13 cellular contexts compared by ENCODE assay signal in genomic region chr4:76458829-76459228, GRCh38. TPM values are rescaled to one million over a fixed set of nuclear protein-coding genes. Genes with fewer than 3 reads are reported as not detected.
A peak's percentile ranks its signal among the peaks of the same experiment; 100 is the strongest.
DNase-seq lines count a peak whose midpoint lies in the region; ATAC-seq and TF ChIP-seq lines count a peak whose summit lies in the region.
"Had no signal": no experiment of that assay in that cellular context is flagged by ENCODE, and none has a peak within 500 bp of the region (broad histone marks: within the 10 kb centered on the region; RNA-seq: fewer than 3 reads in every experiment).

No MANE protein-coding gene starts in this region.

- CTCF ChIA-PET in T-cell (lab: Charles Lee): no interaction called here

- POLR2A ChIA-PET in T-cell (lab: Charles Lee): no interaction called here

- ATAC-seq in SK-N-SH treated with all-trans-retinoic acid at 6 μM for 48 hours (peak; percentile 48), right cardiac atrium (no peak), T-cell (replicated peaks in 1 of 4) (no peak), HG02885 (IDR thresholded peaks at IDR 0.05; ENCODE audit: poor library complexity, unreplicated experiment) (no peak)

- H3K27me3 ChIP-seq in GM23248 (replicated peaks; ENCODE audit: insufficient read depth) (no peaks in the 10 kb centered on the region), right cardiac atrium (ENCODE audit: control insufficient read depth, insufficient read depth) (no peaks in the 10 kb centered on the region), spleen (replicated peaks in 1 of 7) (no peaks in the 10 kb centered on the region)

- H3K4me1 ChIP-seq in GM23248 (ENCODE audit: insufficient read depth): peaks cover 7% of the 10 kb centered on the region; the same call in 1 of the 2 replicates
- H3K4me1 ChIP-seq in right cardiac atrium (ENCODE audit: control insufficient read depth, insufficient read depth, low read length): no peaks in the 10 kb centered on the region
- H3K4me1 ChIP-seq in spleen: no peaks in the 10 kb centered on the region

- peaks cover 7% of the 10 kb centered on the region for H3K9me3 Mint-ChIP-seq in progenitor cell of endocrine pancreas (ENCODE audit: low read depth)
- peaks cover 7 to 8% (median 8%) of the 10 kb centered on the region in 3 donors for H3K9me3 Mint-ChIP-seq in T-cell

- peaks cover 2% of the 10 kb centered on the region for H3K36me3 Mint-ChIP-seq in progenitor cell of endocrine pancreas (ENCODE audit: insufficient read depth)
- no peaks in the 10 kb centered on the region for H3K36me3 Mint-ChIP-seq in T-cell
- H3K36me3 Mint-ChIP-seq: CD4-positive, alpha-beta memory T cell had no signal

- no peaks in the 10 kb centered on the region for H4K20me1 ChIP-seq in GM23248 (ENCODE audit: insufficient read depth)

- H2AFZ ChIP-seq in GM23248: 0 out of 2 replicates have a peak overlapping the region, but pooled peaks have one; percentile 36

- H3F3A ChIP-seq in GM23248 (ENCODE audit: insufficient read depth): no peaks in the 10 kb centered on the region

- H3K4me3 Mint-ChIP-seq in progenitor cell of endocrine pancreas (ENCODE audit: low read depth): no peak overlapping the region
- H3K4me3 Mint-ChIP-seq in T-cell: no peak overlapping the region
- H3K4me3 Mint-ChIP-seq: CD4-positive, alpha-beta memory T cell; T-helper 1 cell treated with Interleukin-12 subunit alpha and Interleukin-12 subunit beta and Interleukin-4 antibody, amounts not matched to agents 30 μg/mL and 1 μg/mL, for 36 hours had no signal

- H3K79me2 ChIP-seq in GM23248 (ENCODE audit: insufficient read depth): no peaks in the 10 kb centered on the region

- H3K4me2 ChIP-seq in GM23248 (ENCODE audit: unreplicated experiment): no peak overlapping the region

- TF ChIP-seq POLR2A in spleen (IDR thresholded peaks at IDR 0.05): no peak

- no peaks in the 10 kb centered on the region for H3K9me2 ChIP-seq in GM23248 (ENCODE audit: insufficient read depth)

- intact Hi-C loops in right cardiac atrium (cut with DNase I): no loop called here
- intact Hi-C loops in spleen (cut with DNase I; ENCODE audit: low total_unique reads): no loop called here

- WGBS in GM23248 (ENCODE audit: low coverage in 1 of 2, low lambda C conversion rate in 2 of 2, missing lambda C conversion rate in 2 of 2), 2 experiments: 69 to 74% methylated on average over 3 of the region's 3 CpGs
- WGBS in right cardiac atrium: 55% methylated on average over 3 of the region's 3 CpGs
- 73 to 83% (median 76%) methylated on average over 3 of the region's 3 CpGs for WGBS in spleen, 5 donors

- no peaks in the 10 kb centered on the region for H3K36me3 ChIP-seq in GM23248 (ENCODE audit: low read depth)
- H3K36me3 ChIP-seq in spleen: no peaks in the 10 kb centered on the region

- H3K27ac Mint-ChIP-seq in progenitor cell of endocrine pancreas (peak overlapping the region; percentile 97), T-cell (no peak overlapping the region)
- H3K27ac Mint-ChIP-seq: CD4-positive, alpha-beta memory T cell; T-helper 1 cell treated with Interleukin-12 subunit alpha and Interleukin-12 subunit beta and Interleukin-4 antibody, amounts not matched to agents 30 μg/mL and 1 μg/mL, for 36 hours had no signal

- H3K27me3 Mint-ChIP-seq in progenitor cell of endocrine pancreas (no peaks in the 10 kb centered on the region), T-cell (peaks cover 17 to 20% of the 10 kb centered on the region in 2 donors)

- in situ Hi-C loops in GM23248 (cut with MboI): no loop called here

- no peak for TF ChIP-seq CTCF in progenitor cell of endocrine pancreas (IDR thresholded peaks at IDR 0.05; ENCODE audit: unreplicated experiment)
- TF ChIP-seq CTCF in spleen (IDR thresholded peaks at IDR 0.05 in 8 of 11, conservative IDR thresholded peaks at IDR 0.05 in 3 of 11): no peak

- H3K4me1 Mint-ChIP-seq in progenitor cell of endocrine pancreas (ENCODE audit: low read depth) (peaks cover 15% of the 10 kb centered on the region), T-cell (no peaks in the 10 kb centered on the region)
- H3K4me1 Mint-ChIP-seq: CD4-positive, alpha-beta memory T cell had no signal

- H3K9ac ChIP-seq in GM23248: no peak overlapping the region

- no peak for DNase-seq in GM23248
- peak in 2 of 3 donors; percentile 46 to 66 for DNase-seq in right cardiac atrium
- no peak for DNase-seq in progenitor cell of endocrine pancreas (ENCODE audit: low spot score, unreplicated experiment)
- no peak for DNase-seq in medulla oblongata (ENCODE audit: extremely low spot score)
- DNase-seq in T-cell: no peak
- no peak for DNase-seq in spleen
- DNase-seq: activated CD8-positive, alpha-beta memory T cell treated with anti-CD3 and anti-CD28 coated beads for 24 hours; CD4-positive, alpha-beta memory T cell; effector memory CD4-positive, alpha-beta T cell; NCI-H1092 treated with DMSO at 0.1 percent for 48 hours had no signal

- H3K27ac ChIP-seq in GM23248 (no peak overlapping the region), right cardiac atrium (ENCODE audit: low read length) (no peak overlapping the region), spleen (no peak overlapping the region)

- H3K9me3 ChIP-seq in GM23248 (ENCODE audit: low read depth): no peaks in the 10 kb centered on the region
- no peaks in the 10 kb centered on the region for H3K9me3 ChIP-seq in right cardiac atrium (ENCODE audit: control insufficient read depth, low read length)
- peaks cover 0 to 16% (median 12%) of the 10 kb centered on the region in 8 donors for H3K9me3 ChIP-seq in spleen

- no peak overlapping the region for H3K4me3 ChIP-seq in GM23248
- no peak overlapping the region for H3K4me3 ChIP-seq in right cardiac atrium (ENCODE audit: low read length)
- no peak overlapping the region for H3K4me3 ChIP-seq in spleen

TF ChIP-seq in SK-N-SH treated with all-trans-retinoic acid at 6 μM for 48 hours, 23 proteins besides CTCF, POLR2A, EP300 and RAD21 (continues in another document):
- TF ChIP-seq, protein P1, sequence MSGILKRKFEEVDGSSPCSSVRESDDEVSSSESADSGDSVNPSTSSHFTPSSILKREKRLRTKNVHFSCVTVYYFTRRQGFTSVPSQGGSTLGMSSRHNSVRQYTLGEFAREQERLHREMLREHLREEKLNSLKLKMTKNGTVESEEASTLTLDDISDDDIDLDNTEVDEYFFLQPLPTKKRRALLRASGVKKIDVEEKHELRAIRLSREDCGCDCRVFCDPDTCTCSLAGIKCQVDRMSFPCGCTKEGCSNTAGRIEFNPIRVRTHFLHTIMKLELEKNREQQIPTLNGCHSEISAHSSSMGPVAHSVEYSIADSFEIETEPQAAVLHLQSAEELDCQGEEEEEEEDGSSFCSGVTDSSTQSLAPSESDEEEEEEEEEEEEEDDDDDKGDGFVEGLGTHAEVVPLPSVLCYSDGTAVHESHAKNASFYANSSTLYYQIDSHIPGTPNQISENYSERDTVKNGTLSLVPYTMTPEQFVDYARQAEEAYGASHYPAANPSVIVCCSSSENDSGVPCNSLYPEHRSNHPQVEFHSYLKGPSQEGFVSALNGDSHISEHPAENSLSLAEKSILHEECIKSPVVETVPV (CRISPR knock-in tag; IDR thresholded peaks at IDR 0.05): no peak
- no peak for TF ChIP-seq ARNTL (CRISPR knock-in tag; IDR thresholded peaks at IDR 0.05; ENCODE audit: borderline replicate concordance, low read depth)
- no peak for TF ChIP-seq ZNF565 (CRISPR knock-in tag; conservative IDR thresholded peaks at IDR 0.05; ENCODE audit: low read depth)
- no peak for TF ChIP-seq CSDC2 (CRISPR knock-in tag; IDR thresholded peaks at IDR 0.05)
- TF ChIP-seq RARB (CRISPR knock-in tag; IDR thresholded peaks at IDR 0.05): no peak
- TF ChIP-seq TOX (CRISPR knock-in tag; IDR thresholded peaks at IDR 0.05; ENCODE audit: borderline replicate concordance): no peak
- TF ChIP-seq ZNF70 (CRISPR knock-in tag; IDR thresholded peaks at IDR 0.05): no peak
- no peak for TF ChIP-seq ZFP3 (CRISPR knock-in tag; IDR thresholded peaks at IDR 0.05)
- TF ChIP-seq, protein P2, sequence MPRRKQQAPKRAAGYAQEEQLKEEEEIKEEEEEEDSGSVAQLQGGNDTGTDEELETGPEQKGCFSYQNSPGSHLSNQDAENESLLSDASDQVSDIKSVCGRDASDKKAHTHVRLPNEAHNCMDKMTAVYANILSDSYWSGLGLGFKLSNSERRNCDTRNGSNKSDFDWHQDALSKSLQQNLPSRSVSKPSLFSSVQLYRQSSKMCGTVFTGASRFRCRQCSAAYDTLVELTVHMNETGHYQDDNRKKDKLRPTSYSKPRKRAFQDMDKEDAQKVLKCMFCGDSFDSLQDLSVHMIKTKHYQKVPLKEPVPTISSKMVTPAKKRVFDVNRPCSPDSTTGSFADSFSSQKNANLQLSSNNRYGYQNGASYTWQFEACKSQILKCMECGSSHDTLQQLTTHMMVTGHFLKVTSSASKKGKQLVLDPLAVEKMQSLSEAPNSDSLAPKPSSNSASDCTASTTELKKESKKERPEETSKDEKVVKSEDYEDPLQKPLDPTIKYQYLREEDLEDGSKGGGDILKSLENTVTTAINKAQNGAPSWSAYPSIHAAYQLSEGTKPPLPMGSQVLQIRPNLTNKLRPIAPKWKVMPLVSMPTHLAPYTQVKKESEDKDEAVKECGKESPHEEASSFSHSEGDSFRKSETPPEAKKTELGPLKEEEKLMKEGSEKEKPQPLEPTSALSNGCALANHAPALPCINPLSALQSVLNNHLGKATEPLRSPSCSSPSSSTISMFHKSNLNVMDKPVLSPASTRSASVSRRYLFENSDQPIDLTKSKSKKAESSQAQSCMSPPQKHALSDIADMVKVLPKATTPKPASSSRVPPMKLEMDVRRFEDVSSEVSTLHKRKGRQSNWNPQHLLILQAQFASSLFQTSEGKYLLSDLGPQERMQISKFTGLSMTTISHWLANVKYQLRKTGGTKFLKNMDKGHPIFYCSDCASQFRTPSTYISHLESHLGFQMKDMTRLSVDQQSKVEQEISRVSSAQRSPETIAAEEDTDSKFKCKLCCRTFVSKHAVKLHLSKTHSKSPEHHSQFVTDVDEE (CRISPR knock-in tag; IDR thresholded peaks at IDR 0.05): no peak
- no peak for TF ChIP-seq PPARA (CRISPR knock-in tag; IDR thresholded peaks at IDR 0.05; ENCODE audit: borderline replicate concordance)

RNA-seq across cellular contexts. Expression of gene SHROOM3, which starts 23.8 kb away (rescaled TPM):
- total RNA-seq in GM23248 (2014; rRNA removed; shearing (Covaris generic)): 44.6 and 50.7 TPM in 2 replicates
- polyA plus RNA-seq in GM23248 (2016; fragmentation: Nextera tagmentation; extraction: Ambion mirVana) (8.7 and 9.7 TPM in 2 replicates), right cardiac atrium (4.6 TPM), spleen (1 to 10 TPM in 1 of 3 donors, under 1 TPM in 2; 0.37 to 1.2 (median 0.44) TPM)
- total RNA-seq in right cardiac atrium (10 to 100 TPM; 10.8 to 11.8 (median 11.1) TPM), progenitor cell of endocrine pancreas (54.9 and 60.0 TPM in 2 replicates), T-cell (1 to 10 TPM in 1 of 5 donors, under 1 TPM in 2, not detected in 2; 0.22 to 1.1 (median 0.33) TPM), spleen (10 to 100 TPM in 4 of 7 donors, 1 to 10 TPM in 3; 6.9 to 23.9 (median 11.8) TPM)
- total RNA-seq: CD4-positive, alpha-beta memory T cell had no signal
- polyA plus RNA-seq: CD4-positive, alpha-beta memory T cell had no signal

RNA-seq across cellular contexts. Expression of gene CCDC158, which starts 37.9 kb away (rescaled TPM):
- not detected in 2 replicates for total RNA-seq in GM23248 (2014; rRNA removed; shearing (Covaris generic))
- polyA plus RNA-seq in GM23248 (2016; fragmentation: Nextera tagmentation; extraction: Ambion mirVana) (0.14 and 0.48 TPM in 2 replicates), right cardiac atrium (0.07 TPM), spleen (under 1 TPM in 1 of 3 donors, not detected in 2; 0.02 TPM)
- total RNA-seq in right cardiac atrium (1 to 10 TPM in 3 of 4 donors, under 1 TPM in 1; 0.92 to 2.0 (median 1.6) TPM), progenitor cell of endocrine pancreas (not detected in 2 replicates), T-cell (not detected), spleen (under 1 TPM in 5 of 7 donors, not detected in 2; 0.10 to 0.24 (median 0.20) TPM)
- total RNA-seq: CD4-positive, alpha-beta memory T cell had no signal
- polyA plus RNA-seq: CD4-positive, alpha-beta memory T cell had no signal

Comparison
In these comparisons a context has a peak if more than half of its experiments do, and no peak if none do; other contexts are left out.
1. DNase-seq: peak in right cardiac atrium (2 of 3); none in GM23248 (single experiment), progenitor cell of endocrine pancreas (single experiment), medulla oblongata (single experiment), T-cell (0 of 34) and spleen (single experiment).